In genomic region chrX:12843668-12844279, GRCh38 we compare ENCODE assay signal across 11 cellular contexts. TPM values are rescaled to one million over a fixed set of nuclear protein-coding genes. Genes with fewer than 3 reads are reported as not detected.
A peak's percentile ranks its signal among the peaks of the same experiment; 100 is the strongest.
DNase-seq lines count a peak whose midpoint lies in the region; ATAC-seq lines count a peak whose summit lies in the region.
"Had no signal": no experiment of that assay in that cellular context is flagged by ENCODE, and none has a peak within 500 bp of the region (broad histone marks: within the 10 kb centered on the region; RNA-seq: fewer than 3 reads in every experiment).

No MANE protein-coding gene starts in this region.

- H3K4me3 ChIP-seq in Karpas-422 (ENCODE audit: low read length), result peak overlapping the region; percentile 51
- H3K4me3 ChIP-seq: BLaER1, SJSA1 had no signal

- H3K27me3 ChIP-seq in Karpas-422 (ENCODE audit: low read length), result no peaks in the 10 kb centered on the region
- H3K27me3 ChIP-seq: SJSA1 had no signal

- H3K27ac ChIP-seq in Karpas-422 (ENCODE audit: low read length), result peak overlapping the region; percentile 50; the same call in 1 of the 2 replicates
- H3K27ac ChIP-seq: BLaER1, SJSA1 had no signal

- peak overlapping the region; percentile 79 for H3K27ac Mint-ChIP-seq in activated T-cell treated with anti-CD3 and anti-CD28 coated beads, Interleukin-2, amount 50 U/mL, for 72 hours
- peak overlapping the region; percentile 81 for H3K27ac Mint-ChIP-seq in stimulated activated memory B cell treated with anti-CD40 and anti-IgM and Interleukin-4, amounts not matched to agents 10 μg/mL and 1 μg/mL and 100 μg/mL, for 72 hours

- H3K4me1 ChIP-seq in Karpas-422 (ENCODE audit: low read length), result peaks cover 18% of the 10 kb centered on the region
- H3K4me1 ChIP-seq: BLaER1, SJSA1 had no signal

- H3K4me3 Mint-ChIP-seq in activated T-cell treated with anti-CD3 and anti-CD28 coated beads, Interleukin-2, amount 50 U/mL, for 72 hours, result peak overlapping the region; percentile 68 to 69
- peak overlapping the region; percentile 58 for H3K4me3 Mint-ChIP-seq in stimulated activated memory B cell treated with anti-CD40 and anti-IgM and Interleukin-4, amounts not matched to agents 10 μg/mL and 1 μg/mL and 100 μg/mL, for 72 hours

- H3K27me3 Mint-ChIP-seq in activated T-cell treated with anti-CD3 and anti-CD28 coated beads, Interleukin-2, amount 50 U/mL, for 72 hours (ENCODE audit: low read depth), result no peaks in the 10 kb centered on the region
- no peaks in the 10 kb centered on the region for H3K27me3 Mint-ChIP-seq in stimulated activated memory B cell treated with anti-CD40 and anti-IgM and Interleukin-4, amounts not matched to agents 10 μg/mL and 1 μg/mL and 100 μg/mL, for 72 hours

- no peaks in the 10 kb centered on the region for H3K36me3 Mint-ChIP-seq in activated T-cell treated with anti-CD3 and anti-CD28 coated beads, Interleukin-2, amount 50 U/mL, for 72 hours (ENCODE audit: insufficient read depth in 2 of 2)
- H3K36me3 Mint-ChIP-seq in stimulated activated memory B cell treated with anti-CD40 and anti-IgM and Interleukin-4, amounts not matched to agents 10 μg/mL and 1 μg/mL and 100 μg/mL, for 72 hours, result no peaks in the 10 kb centered on the region

- H3K9me3 Mint-ChIP-seq in activated T-cell treated with anti-CD3 and anti-CD28 coated beads, Interleukin-2, amount 50 U/mL, for 72 hours, result no peaks in the 10 kb centered on the region
- no peaks in the 10 kb centered on the region for H3K9me3 Mint-ChIP-seq in stimulated activated memory B cell treated with anti-CD40 and anti-IgM and Interleukin-4, amounts not matched to agents 10 μg/mL and 1 μg/mL and 100 μg/mL, for 72 hours

- H4K20me1 ChIP-seq in Karpas-422 (ENCODE audit: insufficient read depth, low read depth, low read length), result no peaks in the 10 kb centered on the region
- H4K20me1 ChIP-seq: BLaER1 had no signal

- H3K9ac ChIP-seq in Karpas-422 (ENCODE audit: low read length), result peak overlapping the region; percentile 19; the same call in 1 of the 2 replicates
- H3K9ac ChIP-seq: BLaER1 had no signal

- H3K9me3 ChIP-seq in Karpas-422 (ENCODE audit: low read length), result no peaks in the 10 kb centered on the region
- H3K9me3 ChIP-seq: SJSA1 had no signal

- no peaks in the 10 kb centered on the region for H3K36me3 ChIP-seq in Karpas-422 (ENCODE audit: insufficient read depth, low read length)
- H3K36me3 ChIP-seq: BLaER1, SJSA1 had no signal

- DNase-seq in activated T-cell treated with anti-CD3 and anti-CD28 coated beads, Interleukin-2, amount 50 U/mL, for 72 hours, result no peak
- no peak for DNase-seq in activated T-cell treated with anti-CD3 and anti-CD28 coated beads for 4 hours
- peak; percentile 66 for DNase-seq in Karpas-422
- DNase-seq in DMS79 treated with DMSO at 0.1 percent for 48 hours (lab: John Stamatoyannopoulos, UW), result no peak
- DNase-seq in NCI-H128 (lab: John Stamatoyannopoulos, UW; ENCODE audit: unreplicated experiment), result no peak
- DNase-seq in NCI-H2227 treated with DMSO at 0.1 percent for 48 hours (lab: John Stamatoyannopoulos, UW), result no peak

- no peaks in the 10 kb centered on the region for H3K79me2 ChIP-seq in Karpas-422 (ENCODE audit: low read length)

- peaks cover 12% of the 10 kb centered on the region for H3K4me1 Mint-ChIP-seq in activated T-cell treated with anti-CD3 and anti-CD28 coated beads, Interleukin-2, amount 50 U/mL, for 72 hours (ENCODE audit: low read depth)
- peaks cover 6% of the 10 kb centered on the region for H3K4me1 Mint-ChIP-seq in stimulated activated memory B cell treated with anti-CD40 and anti-IgM and Interleukin-4, amounts not matched to agents 10 μg/mL and 1 μg/mL and 100 μg/mL, for 72 hours

- peak; percentile 51 to 54 for ATAC-seq in activated T-cell treated with anti-CD3 and anti-CD28 coated beads, Interleukin-2, amount 50 U/mL, for 72 hours (replicated peaks in 1 of 2)
- ATAC-seq in HG02610 (IDR thresholded peaks at IDR 0.05; ENCODE audit: unreplicated experiment), result peak; percentile 86
- peak; percentile 73 for ATAC-seq in stimulated activated memory B cell treated with anti-CD40 and anti-IgM and Interleukin-4, amounts not matched to agents 10 μg/mL and 1 μg/mL and 100 μg/mL, for 72 hours

- peak overlapping the region; percentile 54 for H2AFZ ChIP-seq in Karpas-422 (ENCODE audit: low read length)

- H3K9me2 ChIP-seq in Karpas-422 (replicated peaks; ENCODE audit: insufficient read depth, low read length), result no peaks in the 10 kb centered on the region

- peak overlapping the region; percentile 62 for H3K4me2 ChIP-seq in Karpas-422 (ENCODE audit: low read depth, low read length, poor library complexity, severe bottlenecking)
- H3K4me2 ChIP-seq: BLaER1 had no signal

RNA-seq across cellular contexts. Expression of gene TLR7, which starts 23.1 kb away (rescaled TPM):
- total RNA-seq in activated T-cell treated with anti-CD3 and anti-CD28 coated beads, Interleukin-2, amount 50 U/mL, for 72 hours, result under 1 TPM; 0.05 to 0.23 TPM
- total RNA-seq in Karpas-422 (2014; rRNA removed; shearing (Covaris generic); ENCODE audit: low replicate concordance), result 0.29 and 0.86 TPM in 2 replicates
- total RNA-seq: renal cortical epithelial cell had no signal

RNA-seq across cellular contexts. Expression of gene PRPS2, which starts 52.6 kb away (rescaled TPM):
- 10 to 100 TPM; 71.4 to 74.1 TPM for total RNA-seq in activated T-cell treated with anti-CD3 and anti-CD28 coated beads, Interleukin-2, amount 50 U/mL, for 72 hours
- 56.6 and 74.6 TPM in 2 replicates for total RNA-seq in Karpas-422 (2014; rRNA removed; shearing (Covaris generic); ENCODE audit: low replicate concordance)
